In genomic region chr15:48533982-48534381, GRCh38 we compare ENCODE assay signal across 25 cellular contexts.
DNase-seq lines count a peak whose midpoint lies in the region; ATAC-seq and TF ChIP-seq lines count a peak whose summit lies in the region.
"Had no signal": no experiment of that assay in that cellular context is flagged by ENCODE, and none has a peak within 500 bp of the region (broad histone marks: within the 10 kb centered on the region; RNA-seq: fewer than 3 reads in every experiment).

No MANE protein-coding gene starts in this region.

- H3K9me3 ChIP-seq in BE2C (no peaks in the 10 kb centered on the region), GM23248 (ENCODE audit: low read depth) (no peaks in the 10 kb centered on the region)
- H3K9me3 ChIP-seq: A549 had no signal

- H3K36me3 ChIP-seq in BE2C (no peaks in the 10 kb centered on the region), GM23248 (ENCODE audit: low read depth) (peaks cover 90% of the 10 kb centered on the region)

- peaks cover 94% of the 10 kb centered on the region for H3F3A ChIP-seq in GM23248 (ENCODE audit: insufficient read depth)

- H3K27ac ChIP-seq in GM23248 (peak overlapping the region; percentile 83), foreskin keratinocyte (no peak overlapping the region)
- H3K27ac ChIP-seq: A549, HL-60, KMS-11 had no signal

- H3K9me2 ChIP-seq in GM23248 (ENCODE audit: insufficient read depth) = no peaks in the 10 kb centered on the region

- no peak overlapping the region for H3K4me3 Mint-ChIP-seq in chondrocyte (ENCODE audit: unreplicated experiment)
- H3K4me3 Mint-ChIP-seq: B cell; CD14-positive monocyte; CD8-positive, alpha-beta memory T cell; IgD-negative memory B cell had no signal

- H2AFZ ChIP-seq in GM23248 = no peak overlapping the region

- H3K79me2 ChIP-seq in GM23248 (ENCODE audit: insufficient read depth) = peaks cover 97% of the 10 kb centered on the region

- H3K27me3 ChIP-seq in BE2C (no peaks in the 10 kb centered on the region), GM23248 (replicated peaks; ENCODE audit: insufficient read depth) (no peaks in the 10 kb centered on the region), foreskin keratinocyte (no peaks in the 10 kb centered on the region)

- ATAC-seq in foreskin keratinocyte (no peak), GM18868 (IDR thresholded peaks at IDR 0.05; ENCODE audit: unreplicated experiment) (no peak)
- ATAC-seq: A549, Right ventricle myocardium inferior had no signal

- in situ Hi-C loops in GM23248 (cut with MboI) = loop anchor here (25.0 kb wide), 1 partner anchor 103 kb away; the partner anchor contains the start of gene FBN1

- 12 to 16% methylated on average over 2 of the region's 2 CpGs for WGBS in GM23248 (ENCODE audit: low coverage in 1 of 2, low lambda C conversion rate in 2 of 2, missing lambda C conversion rate in 2 of 2), 2 experiments

- peaks cover 55% of the 10 kb centered on the region for H3K4me1 ChIP-seq in BE2C
- peaks cover 55% of the 10 kb centered on the region for H3K4me1 ChIP-seq in GM23248 (ENCODE audit: insufficient read depth)
- H3K4me1 ChIP-seq in foreskin keratinocyte = no peaks in the 10 kb centered on the region
- H3K4me1 ChIP-seq: A549 had no signal

- no peaks in the 10 kb centered on the region for H3K27me3 Mint-ChIP-seq in chondrocyte (ENCODE audit: low read depth)
- H3K27me3 Mint-ChIP-seq: IgD-negative memory B cell had no signal

- H4K20me1 ChIP-seq in GM23248 (ENCODE audit: insufficient read depth) = no peaks in the 10 kb centered on the region; the same call in 1 of the 2 replicates

- peaks cover 81% of the 10 kb centered on the region for H3K4me1 Mint-ChIP-seq in chondrocyte (ENCODE audit: low read depth)
- H3K4me1 Mint-ChIP-seq: B cell; CD14-positive monocyte; CD8-positive, alpha-beta memory T cell; IgD-negative memory B cell had no signal

- peaks cover 64% of the 10 kb centered on the region for H3K36me3 Mint-ChIP-seq in chondrocyte (ENCODE audit: low read depth)
- H3K36me3 Mint-ChIP-seq: CD14-positive monocyte; CD8-positive, alpha-beta memory T cell had no signal

- DNase-seq in BE2C = peak; percentile 78
- DNase-seq in GM23248 = peak; percentile 31
- DNase-seq in chondrocyte (ENCODE audit: low spot score) = no peak
- DNase-seq in iris pigment epithelial cell (ENCODE audit: low read depth) = peak; percentile 41
- no peak for DNase-seq in NCI-H524 (lab: John Stamatoyannopoulos, UW)
- DNase-seq in Kasumi-1 (lab: John Stamatoyannopoulos, UW) = no peak
- no peak for DNase-seq in foreskin keratinocyte
- DNase-seq: Calu3; CD8-positive, alpha-beta memory T cell; DMS79 treated with DMSO at 0.1 percent for 48 hours; NCI-H1092; NCI-H1417 treated with DMSO at 0.1 percent for 48 hours; NCI-H1694 treated with DMSO at 0.1 percent for 48 hours; NCI-H2081; NCI-H2227 treated with DMSO at 0.1 percent for 48 hours; NCI-H510A; SW 1271 had no signal

- H3K27ac Mint-ChIP-seq in chondrocyte (ENCODE audit: unreplicated experiment) = peak overlapping the region; percentile 37
- H3K27ac Mint-ChIP-seq: B cell; CD14-positive monocyte; CD8-positive, alpha-beta memory T cell; IgD-negative memory B cell had no signal

- no peaks in the 10 kb centered on the region for H3K9me3 Mint-ChIP-seq in chondrocyte (ENCODE audit: low read depth)
- H3K9me3 Mint-ChIP-seq: CD8-positive, alpha-beta memory T cell; IgD-negative memory B cell had no signal

- H3K4me2 ChIP-seq in GM23248 (ENCODE audit: unreplicated experiment) = no peak overlapping the region
- H3K4me2 ChIP-seq: A549, KMS-11 had no signal

- 0 out of 2 replicates have a peak overlapping the region, but pooled peaks have one; percentile 26 for H3K9ac ChIP-seq in GM23248
- H3K9ac ChIP-seq: KMS-11 had no signal

- H3K4me3 ChIP-seq in BE2C (ENCODE audit: low read depth, low read length) (no peak overlapping the region), GM23248 (no peak overlapping the region)
- H3K4me3 ChIP-seq: A549 had no signal

- TF ChIP-seq CTCF in BE2C (IDR thresholded peaks at IDR 0.05; ENCODE audit: low read depth, low read length) (no peak), chondrocyte (IDR thresholded peaks at IDR 0.05) (no peak), foreskin keratinocyte (conservative IDR thresholded peaks at IDR 0.05) (no peak)

Comparison
In these comparisons a context has a peak if more than half of its experiments do, and no peak if none do; other contexts are left out.
1. DNase-seq: peak in BE2C (single experiment), GM23248 (single experiment) and iris pigment epithelial cell (single experiment); none in chondrocyte (single experiment), NCI-H524 (0 of 2), Kasumi-1 (0 of 2) and foreskin keratinocyte (0 of 2).